In genomic region chr20:21515300-21516179, GRCh38 we compare ENCODE assay signal across 14 cellular contexts. TPM values are rescaled to one million over a fixed set of nuclear protein-coding genes. Genes with fewer than 3 reads are reported as not detected.
DNase-seq lines count a peak whose midpoint lies in the region; FAIRE-seq and TF ChIP-seq lines count a peak whose summit lies in the region.
"Had no signal": no experiment of that assay in that cellular context is flagged by ENCODE, and none has a peak within 500 bp of the region (broad histone marks: within the 10 kb centered on the region; RNA-seq: fewer than 3 reads in every experiment).

No MANE protein-coding gene starts in this region.

- H3K9ac ChIP-seq in SK-N-MC (ENCODE audit: insufficient read length), result no peak overlapping the region

- DNase-seq in NCI-H748 (lab: John Stamatoyannopoulos, UW; ENCODE audit: unreplicated experiment), result peak; percentile 45
- no peak for DNase-seq in NCI-H748 treated with DMSO at 0.1 percent for 48 hours (lab: John Stamatoyannopoulos, UW)
- DNase-seq in SK-N-MC (ENCODE audit: low read depth, low spot score), result no peak
- DNase-seq in hippocampal formation (lab: John Stamatoyannopoulos, UW), result peak; percentile 16 to 35
- peak; percentile 47 for DNase-seq in putamen (ENCODE audit: low spot score)
- no peak for DNase-seq in MV-4-11 (lab: John Stamatoyannopoulos, UW)
- no peak for DNase-seq in H54 (ENCODE audit: insufficient read length, low spot score)
- DNase-seq in A172 (ENCODE audit: low spot score), result no peak
- DNase-seq: cerebellar nuclear complex, EL, gastrocnemius medialis, NCI-H2081 treated with DMSO at 0.1 percent for 48 hours had no signal

- no peak for TF ChIP-seq POLR2A in H54 (IDR thresholded peaks at IDR 0.05; ENCODE audit: low read depth, low read length)

- H3K36me3 ChIP-seq in SK-N-MC (ENCODE audit: insufficient read depth, low read length), result peaks cover 24% of the 10 kb centered on the region
- H3K36me3 ChIP-seq: gastrocnemius medialis had no signal

- FAIRE-seq in H54 (lab: Jason Lieb, UNC), result no peak
- FAIRE-seq: TTC549 had no signal

- H3K9me3 ChIP-seq in SK-N-MC (ENCODE audit: low read depth, low read length), result no peaks in the 10 kb centered on the region
- H3K9me3 ChIP-seq: gastrocnemius medialis had no signal

- H3K4me3 ChIP-seq in SK-N-MC, result peak overlapping the region; percentile 59

- peak overlapping the region; percentile 98 for H3K27ac ChIP-seq in SK-N-MC
- H3K27ac ChIP-seq: gastrocnemius medialis had no signal

RNA-seq across cellular contexts. Expression of gene NKX2-2, which starts 1.7 kb away (rescaled TPM):
- total RNA-seq in A172 (2014; rRNA removed; shearing (Covaris generic)), result 4.4 TPM in 2 replicates
- total RNA-seq: gastrocnemius medialis, mononuclear cell had no signal

Comparison
In these comparisons a context has a peak if more than half of its experiments do, and no peak if none do; other contexts are left out.
1. DNase-seq: peak in NCI-H748 (single experiment), hippocampal formation (2 of 2) and putamen (single experiment); none in NCI-H748 treated with DMSO at 0.1 percent for 48 hours (single experiment), SK-N-MC (single experiment), MV-4-11 (single experiment), H54 (single experiment) and A172 (single experiment).